29 cellular contexts compared by ENCODE assay signal in genomic region chr9:13756943-13757342, GRCh38.
"Had no signal": no experiment of that assay in that cellular context is flagged by ENCODE, and none has a peak within 500 bp of the region (broad histone marks: within the 10 kb centered on the region; RNA-seq: fewer than 3 reads in every experiment).

No MANE protein-coding gene starts in this region.

- FAIRE-seq: colon, endometrium, endothelial cell of umbilical vein, frontal cortex had no signal

- H3K9me3 Mint-ChIP-seq: endodermal cell had no signal

- H3K27me3 Mint-ChIP-seq: dendritic cell treated with granulocyte-macrophage colony-stimulating factor and Interleukin-4, amounts not matched to agents 40 ng/mL and 50 ng/mL, for 4 days; effector memory CD8-positive, alpha-beta T cell had no signal

- ATAC-seq: effector memory CD8-positive, alpha-beta T cell; esophagus mucosa; foreskin keratinocyte; gastrocnemius medialis; gastroesophageal sphincter; heart left ventricle; heart right ventricle had no signal

- H3K36me3 ChIP-seq: colonic mucosa, esophagus muscularis mucosa, esophagus squamous epithelium, gastrocnemius medialis, gastroesophageal sphincter, heart left ventricle, heart right ventricle had no signal

- H3K9me3 ChIP-seq: colonic mucosa, esophagus muscularis mucosa, esophagus squamous epithelium, gastrocnemius medialis, gastroesophageal sphincter, heart left ventricle, heart right ventricle had no signal

- DNase-seq: colonic mucosa; cortex of kidney; dermis blood vessel endothelial cell; dorsolateral prefrontal cortex; effector CD4-positive, alpha-beta T cell; effector CD8-positive, alpha-beta T cell; effector memory CD4-positive, alpha-beta T cell; effector memory CD8-positive, alpha-beta T cell; endodermal cell; erythroblast; esophagus squamous epithelium; foreskin fibroblast; foreskin keratinocyte; foreskin melanocyte; gastrocnemius medialis; glutamatergic neuron; head of caudate nucleus; heart left ventricle; heart right ventricle had no signal

- H3K4me3 Mint-ChIP-seq: dendritic cell treated with granulocyte-macrophage colony-stimulating factor and Interleukin-4, amounts not matched to agents 40 ng/mL and 50 ng/mL, for 4 days; effector memory CD8-positive, alpha-beta T cell; endodermal cell had no signal

- H3K27ac Mint-ChIP-seq: dendritic cell treated with granulocyte-macrophage colony-stimulating factor and Interleukin-4, amounts not matched to agents 40 ng/mL and 50 ng/mL, for 4 days; effector memory CD8-positive, alpha-beta T cell; endodermal cell had no signal

- H3K4me1 ChIP-seq: colonic mucosa, esophagus muscularis mucosa, foreskin keratinocyte, gastrocnemius medialis, gastroesophageal sphincter, heart right ventricle had no signal

- H3K27me3 ChIP-seq: colonic mucosa, dorsolateral prefrontal cortex, esophagus muscularis mucosa, esophagus squamous epithelium, foreskin keratinocyte, gastrocnemius medialis, gastroesophageal sphincter, heart left ventricle, heart right ventricle had no signal

- H3K4me3 ChIP-seq: colonic mucosa, coronary artery, dorsolateral prefrontal cortex, esophagus muscularis mucosa, esophagus squamous epithelium, gastrocnemius medialis, gastroesophageal sphincter, heart left ventricle, heart right ventricle had no signal

- H3K27ac ChIP-seq: colonic mucosa, coronary artery, dorsolateral prefrontal cortex, epithelial cell of prostate, esophagus muscularis mucosa, esophagus squamous epithelium, foreskin keratinocyte, gastrocnemius medialis, gastroesophageal sphincter, heart left ventricle, heart right ventricle had no signal
